In genomic region chr10:66642217-66642616, GRCh38 we compare ENCODE assay signal across 27 cellular contexts.
"Had no signal": no experiment of that assay in that cellular context is flagged by ENCODE, and none has a peak within 500 bp of the region (broad histone marks: within the 10 kb centered on the region; RNA-seq: fewer than 3 reads in every experiment).

No MANE protein-coding gene starts in this region.

- H3K4me3 ChIP-seq: colonic mucosa, gastrocnemius medialis, hepatocyte, psoas muscle, sigmoid colon, suprapubic skin, tibial artery had no signal

- H3K9me3 ChIP-seq: colonic mucosa, gastrocnemius medialis, psoas muscle, sigmoid colon, suprapubic skin, tibial artery had no signal

- DNase-seq: activated B cell treated with CpG ODN at 0.5 μM for 24 hours; activated CD4-positive, alpha-beta T cell treated with anti-CD3 and anti-CD28 coated beads, Interleukin-2, amount 50 U/mL, for 1 hour; activated CD8-positive, alpha-beta T cell treated with anti-CD3 and anti-CD28 coated beads for 36 hours; activated gamma-delta T cell treated with Interleukin-2 at 50 U/mL for 16 hours; activated naive CD4-positive, alpha-beta T cell treated with anti-CD3 and anti-CD28 coated beads, Interleukin-2, amount 50 U/mL, for 16 hours; activated T-cell treated with anti-CD3 and anti-CD28 coated beads, Interleukin-2, amount 50 U/mL, for 4 hours; amniotic stem cell; colonic mucosa; effector CD8-positive, alpha-beta T cell; gastrocnemius medialis; left colon; naive thymus-derived CD8-positive, alpha-beta T cell; nucleus accumbens; psoas muscle; sigmoid colon; stimulated activated CD4-positive, alpha-beta T cell treated with anti-CD3 and anti-CD28 coated beads, Interleukin-15, amount 100 ng/mL, for 24 hours; stimulated activated CD4-positive, alpha-beta T cell treated with anti-CD3 and anti-CD28 coated beads, Interleukin-2, amount 100 ng/mL, for 24 hours; stimulated activated naive CD4-positive, alpha-beta T cell; T-helper 1 cell; tibial artery had no signal

- H3K27ac Mint-ChIP-seq: activated B cell treated with CpG ODN at 0.5 μM for 24 hours; activated CD8-positive, alpha-beta T cell treated with anti-CD3 and anti-CD28 coated beads for 36 hours; activated T-helper 17 cell treated with anti-CD3 and anti-CD28 coated beads, Interleukin-2, amount 50 U/mL, for 72 hours; memory B cell; naive thymus-derived CD8-positive, alpha-beta T cell; T-helper 2 cell treated with Interferon-gamma antibody and Interleukin-4, amounts not matched to agents 5 μg/mL and 100 μg/mL, for 36 hours had no signal

- H3K27me3 Mint-ChIP-seq: activated B cell treated with CpG ODN at 0.5 μM for 24 hours; activated CD8-positive, alpha-beta T cell treated with anti-CD3 and anti-CD28 coated beads for 36 hours; activated T-helper 17 cell treated with anti-CD3 and anti-CD28 coated beads, Interleukin-2, amount 50 U/mL, for 72 hours; memory B cell; naive thymus-derived CD8-positive, alpha-beta T cell had no signal

- H3K27me3 ChIP-seq: colonic mucosa, gastrocnemius medialis, hepatocyte, sigmoid colon, suprapubic skin, tibial artery had no signal

- H3K9me3 Mint-ChIP-seq: activated CD8-positive, alpha-beta T cell treated with anti-CD3 and anti-CD28 coated beads for 36 hours; neural crest cell had no signal

- H3K36me3 Mint-ChIP-seq: memory B cell; naive thymus-derived CD8-positive, alpha-beta T cell had no signal

- H3K9ac ChIP-seq: parathyroid adenoma had no signal

- H3K4me3 Mint-ChIP-seq: activated B cell treated with CpG ODN at 0.5 μM for 24 hours; activated CD8-positive, alpha-beta T cell treated with anti-CD3 and anti-CD28 coated beads for 36 hours; activated T-cell treated with anti-CD3 and anti-CD28 coated beads, Interleukin-2, amount 50 U/mL, for 4 hours; activated T-helper 17 cell treated with anti-CD3 and anti-CD28 coated beads, Interleukin-2, amount 50 U/mL, for 72 hours; memory B cell; naive thymus-derived CD8-positive, alpha-beta T cell; neural crest cell; T-helper 2 cell treated with Interferon-gamma antibody and Interleukin-4, amounts not matched to agents 5 μg/mL and 100 μg/mL, for 36 hours had no signal

- H3K36me3 ChIP-seq: colonic mucosa, gastrocnemius medialis, sigmoid colon, suprapubic skin, tibial artery had no signal

- H3K4me2 ChIP-seq: hepatocyte had no signal

- H2AFZ ChIP-seq: hepatocyte, parathyroid adenoma had no signal

- H3K27ac ChIP-seq: colonic mucosa, gastrocnemius medialis, hepatocyte, parathyroid adenoma, psoas muscle, sigmoid colon, suprapubic skin, tibial artery had no signal

- ATAC-seq: activated CD8-positive, alpha-beta T cell treated with anti-CD3 and anti-CD28 coated beads for 36 hours; activated T-cell treated with anti-CD3 and anti-CD28 coated beads, Interleukin-2, amount 50 U/mL, for 4 hours; activated T-helper 17 cell treated with anti-CD3 and anti-CD28 coated beads, Interleukin-2, amount 50 U/mL, for 72 hours; gastrocnemius medialis; left colon; naive thymus-derived CD8-positive, alpha-beta T cell; psoas muscle had no signal

- H3K4me1 Mint-ChIP-seq: activated B cell treated with CpG ODN at 0.5 μM for 24 hours; activated T-helper 17 cell treated with anti-CD3 and anti-CD28 coated beads, Interleukin-2, amount 50 U/mL, for 72 hours; memory B cell; naive thymus-derived CD8-positive, alpha-beta T cell; neural crest cell had no signal

- H3K4me1 ChIP-seq: colonic mucosa, parathyroid adenoma, psoas muscle, suprapubic skin, tibial artery had no signal

- H3K79me2 ChIP-seq: hepatocyte, parathyroid adenoma had no signal
